In the genomic region with DNA sequence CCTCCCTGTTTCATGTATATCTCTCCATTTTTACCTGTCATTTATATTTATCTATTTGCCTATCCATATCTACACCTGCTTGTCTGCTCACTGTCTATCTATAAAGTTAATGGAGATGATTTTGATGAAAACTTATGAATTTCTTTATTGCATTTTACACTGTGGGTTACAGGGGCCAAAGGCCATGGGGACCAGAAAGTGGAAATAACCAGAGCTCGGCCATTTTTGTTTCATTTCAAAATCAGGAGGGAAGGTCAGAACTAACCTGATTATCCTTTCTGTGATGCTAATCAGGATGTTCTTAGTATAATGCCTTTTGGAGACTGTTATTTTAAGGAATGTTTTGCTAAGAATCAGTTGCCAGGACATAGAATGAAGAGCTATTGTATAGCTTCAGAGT, we compare ENCODE assay signal across 21 cellular contexts.
DNase-seq lines count a peak whose midpoint lies in the region; ATAC-seq and TF ChIP-seq lines count a peak whose summit lies in the region.
"Had no signal": no experiment of that assay in that cellular context is flagged by ENCODE, and none has a peak within 500 bp of the region (broad histone marks: within the 10 kb centered on the region; RNA-seq: fewer than 3 reads in every experiment).

No MANE protein-coding gene starts in this region.

- no peak for TF ChIP-seq EP300 in stomach (IDR thresholded peaks at IDR 0.05)

- ATAC-seq in natural killer cell treated with Interleukin-12 subunit alpha and Interleukin-12 subunit beta and Interleukin-15 and Interleukin-18, amount 100 ng/mL, for 72 hours = no peak
- ATAC-seq in natural killer cell (no peak), GM19397 (IDR thresholded peaks at IDR 0.05; ENCODE audit: unreplicated experiment) (no peak)
- ATAC-seq in activated T-helper 17 cell treated with anti-CD3 and anti-CD28 coated beads, Interleukin-2, amount 50 U/mL, for 72 hours (replicated peaks) = no peak
- ATAC-seq: Right ventricle myocardium inferior had no signal

- H3K36me3 Mint-ChIP-seq in natural killer cell treated with Interleukin-12 subunit alpha and Interleukin-12 subunit beta and Interleukin-15 and Interleukin-18, amount 100 ng/mL, for 72 hours = no peaks in the 10 kb centered on the region
- H3K36me3 Mint-ChIP-seq in natural killer cell (no peaks in the 10 kb centered on the region), neural crest cell (ENCODE audit: low read depth) (peaks cover 4% of the 10 kb centered on the region)
- H3K36me3 Mint-ChIP-seq in activated T-helper 17 cell treated with anti-CD3 and anti-CD28 coated beads, Interleukin-2, amount 50 U/mL, for 72 hours (ENCODE audit: low read depth) = peaks cover 33% of the 10 kb centered on the region

- H3K9me3 Mint-ChIP-seq in natural killer cell treated with Interleukin-12 subunit alpha and Interleukin-12 subunit beta and Interleukin-15 and Interleukin-18, amount 100 ng/mL, for 72 hours = no peaks in the 10 kb centered on the region
- H3K9me3 Mint-ChIP-seq in natural killer cell = no peaks in the 10 kb centered on the region
- H3K9me3 Mint-ChIP-seq in activated T-helper 17 cell treated with anti-CD3 and anti-CD28 coated beads, Interleukin-2, amount 50 U/mL, for 72 hours = no peaks in the 10 kb centered on the region
- no peaks in the 10 kb centered on the region for H3K9me3 Mint-ChIP-seq in neural crest cell
- H3K9me3 Mint-ChIP-seq: CD4-positive, CD25-positive, alpha-beta regulatory T cell had no signal

- no peaks in the 10 kb centered on the region for H3K27me3 ChIP-seq in stomach
- H3K27me3 ChIP-seq: MG63, Peyer's patch had no signal

- no peaks in the 10 kb centered on the region for H3K27me3 Mint-ChIP-seq in natural killer cell treated with Interleukin-12 subunit alpha and Interleukin-12 subunit beta and Interleukin-15 and Interleukin-18, amount 100 ng/mL, for 72 hours
- H3K27me3 Mint-ChIP-seq in natural killer cell (ENCODE audit: low read depth in 2 of 2) (no peaks in the 10 kb centered on the region), neural crest cell (ENCODE audit: low read depth) (no peaks in the 10 kb centered on the region)
- H3K27me3 Mint-ChIP-seq in activated T-helper 17 cell treated with anti-CD3 and anti-CD28 coated beads, Interleukin-2, amount 50 U/mL, for 72 hours = no peaks in the 10 kb centered on the region
- H3K27me3 Mint-ChIP-seq: B cell had no signal

- H3K4me3 Mint-ChIP-seq in natural killer cell treated with Interleukin-12 subunit alpha and Interleukin-12 subunit beta and Interleukin-15 and Interleukin-18, amount 100 ng/mL, for 72 hours = peak overlapping the region; percentile 31
- H3K4me3 Mint-ChIP-seq in natural killer cell = no peak overlapping the region
- peak overlapping the region; percentile 8 for H3K4me3 Mint-ChIP-seq in activated T-helper 17 cell treated with anti-CD3 and anti-CD28 coated beads, Interleukin-2, amount 50 U/mL, for 72 hours
- no peak overlapping the region for H3K4me3 Mint-ChIP-seq in neural crest cell
- H3K4me3 Mint-ChIP-seq: B cell; CD4-positive, CD25-positive, alpha-beta regulatory T cell had no signal

- H3K27ac ChIP-seq in stomach = peak overlapping the region in 1 of 5 donors; percentile 94

- peaks cover 44 to 93% (median 63%) of the 10 kb centered on the region in 4 donors for H3K4me1 ChIP-seq in stomach

- WGBS in stomach, 5 donors = 85 to 98% (median 96%) methylated on average over 1 of the region's 1 CpG

- no peak for DNase-seq in natural killer cell treated with Interleukin-12 subunit alpha and Interleukin-12 subunit beta and Interleukin-15 and Interleukin-18, amount 100 ng/mL, for 72 hours (ENCODE audit: low spot score)
- DNase-seq in natural killer cell (no peak), neural crest cell (ENCODE audit: low read depth, low spot score) (no peak), stomach (no peak), NCI-H1092 (lab: John Stamatoyannopoulos, UW) (no peak)
- DNase-seq: CD4-positive, CD25-positive, alpha-beta regulatory T cell; EL; IMR-90; Karpas-422; MG63; NCI-H1092 treated with DMSO at 0.1 percent for 48 hours; NCI-H1694 treated with DMSO at 0.1 percent for 48 hours; NCI-H2107; NCI-H2227 treated with DMSO at 0.1 percent for 48 hours; NCI-H524 treated with DMSO at 0.1 percent for 48 hours; Peyer's patch had no signal

- peak overlapping the region; percentile 27 for H3K27ac Mint-ChIP-seq in natural killer cell treated with Interleukin-12 subunit alpha and Interleukin-12 subunit beta and Interleukin-15 and Interleukin-18, amount 100 ng/mL, for 72 hours
- no peak overlapping the region for H3K27ac Mint-ChIP-seq in natural killer cell
- H3K27ac Mint-ChIP-seq in activated T-helper 17 cell treated with anti-CD3 and anti-CD28 coated beads, Interleukin-2, amount 50 U/mL, for 72 hours = peak overlapping the region; percentile 17
- peak overlapping the region; percentile 76 for H3K27ac Mint-ChIP-seq in neural crest cell (ENCODE audit: unreplicated experiment)
- H3K27ac Mint-ChIP-seq: B cell had no signal

- TF ChIP-seq CTCF in natural killer cell (IDR thresholded peaks at IDR 0.05) (no peak), neural crest cell (conservative IDR thresholded peaks at IDR 0.05) (no peak), stomach (IDR thresholded peaks at IDR 0.05) (no peak)

- intact Hi-C loops in natural killer cell (cut with micrococcal nuclease) (no loop called here), stomach (cut with DNase I; ENCODE audit: low total_unique reads) (no loop called here)

- H3K9me3 ChIP-seq in stomach = no peaks in the 10 kb centered on the region
- H3K9me3 ChIP-seq: HAP-1, MG63, Peyer's patch had no signal

- no peak for TF ChIP-seq POLR2A in stomach (IDR thresholded peaks at IDR 0.05)

- H3K36me3 ChIP-seq in stomach = no peaks in the 10 kb centered on the region
- H3K36me3 ChIP-seq: HAP-1, MG63, Peyer's patch had no signal

- H3K4me3 ChIP-seq in stomach = no peak overlapping the region
- H3K4me3 ChIP-seq: HAP-1, MG63, Peyer's patch had no signal

- H3K4me1 Mint-ChIP-seq in natural killer cell treated with Interleukin-12 subunit alpha and Interleukin-12 subunit beta and Interleukin-15 and Interleukin-18, amount 100 ng/mL, for 72 hours (ENCODE audit: low read depth in 2 of 2) = peaks cover 53 to 68% of the 10 kb centered on the region in 2 donors
- H3K4me1 Mint-ChIP-seq in natural killer cell = peaks cover 33 to 45% of the 10 kb centered on the region in 2 donors
- peaks cover 58% of the 10 kb centered on the region for H3K4me1 Mint-ChIP-seq in activated T-helper 17 cell treated with anti-CD3 and anti-CD28 coated beads, Interleukin-2, amount 50 U/mL, for 72 hours
- H3K4me1 Mint-ChIP-seq in neural crest cell = peaks cover 54% of the 10 kb centered on the region

Comparison
In these comparisons a context has a peak if more than half of its experiments do, and no peak if none do; other contexts are left out.
1. H3K27ac Mint-ChIP-seq: peak in natural killer cell treated with Interleukin-12 subunit alpha and Interleukin-12 subunit beta and Interleukin-15 and Interleukin-18, amount 100 ng/mL, for 72 hours (2 of 2), activated T-helper 17 cell treated with anti-CD3 and anti-CD28 coated beads, Interleukin-2, amount 50 U/mL, for 72 hours (single experiment) and neural crest cell (single experiment); none in natural killer cell (0 of 2).
2. H3K4me3 Mint-ChIP-seq: peak in natural killer cell treated with Interleukin-12 subunit alpha and Interleukin-12 subunit beta and Interleukin-15 and Interleukin-18, amount 100 ng/mL, for 72 hours (single experiment) and activated T-helper 17 cell treated with anti-CD3 and anti-CD28 coated beads, Interleukin-2, amount 50 U/mL, for 72 hours (single experiment); none in natural killer cell (single experiment) and neural crest cell (single experiment).